ENCODE assay signal across 1 cellular context in genomic region chr7:159105845-159106614, GRCh38.
TF ChIP-seq lines count a peak whose summit lies in the region.

No MANE protein-coding gene starts in this region.

TF ChIP-seq in SK-N-SH, 30 proteins besides CTCF, POLR2A, EP300 and RAD21 (continued from another document):
- TF ChIP-seq MAX (IDR thresholded peaks at IDR 0.05; ENCODE audit: low read depth) (no peak), POLR2AphosphoS5 (IDR thresholded peaks at IDR 0.05; ENCODE audit: low read depth, low read length) (no peak), TEAD4 (IDR thresholded peaks at IDR 0.05; ENCODE audit: borderline replicate concordance, insufficient read depth) (no peak), GATA2 (CRISPR knock-in tag; IDR thresholded peaks at IDR 0.05) (no peak)
